In the genomic region with DNA sequence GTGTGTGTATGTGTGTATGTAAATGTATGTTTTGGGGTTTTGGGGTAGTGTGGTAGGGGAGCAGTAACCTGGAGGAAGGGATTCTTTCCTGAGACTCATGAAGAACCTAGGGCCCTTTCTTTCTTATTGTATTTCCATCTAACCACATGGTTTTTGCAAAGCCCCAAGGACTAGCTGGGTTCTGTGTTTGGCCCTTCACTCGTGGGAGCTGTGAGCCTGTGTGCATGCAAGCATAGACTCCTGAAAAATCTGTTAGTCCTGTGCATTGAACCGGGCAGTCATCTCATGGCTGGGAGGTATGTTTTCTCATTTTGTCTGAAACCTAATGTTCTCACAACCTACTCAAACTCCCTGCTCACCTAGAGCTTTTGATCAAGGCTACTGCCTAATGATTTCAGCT, we compare ENCODE assay signal across 28 cellular contexts.
"Had no signal": no experiment of that assay in that cellular context is flagged by ENCODE, and none has a peak within 500 bp of the region (broad histone marks: within the 10 kb centered on the region; RNA-seq: fewer than 3 reads in every experiment).

No MANE protein-coding gene starts in this region.

- H3K4me3 ChIP-seq: cardiac muscle cell, MG63, SK-N-MC had no signal

- ATAC-seq: activated T-cell treated with anti-CD3 and anti-CD28 coated beads, Interleukin-2, amount 50 U/mL, for 72 hours; Panc1; Right ventricle myocardium inferior; T-cell had no signal

- H3K36me3 Mint-ChIP-seq: activated naive CD4-positive, alpha-beta T cell treated with anti-CD3 and anti-CD28 coated beads, Interleukin-2, amount 10 ng/mL, durations not matched to agents 7 days and 5 days; activated naive CD8-positive, alpha-beta T cell treated with anti-CD3 and anti-CD28 coated beads for 36 hours; T-cell had no signal

- H3K9me3 ChIP-seq: MG63 had no signal

- DNase-seq: activated B cell treated with CpG ODN at 0.5 μM for 24 hours; activated CD4-positive, alpha-beta memory T cell treated with anti-CD3 and anti-CD28 coated beads, Interleukin-2, amount 10 ng/mL, durations not matched to agents 7 days and 5 days; activated CD4-positive, alpha-beta T cell treated with anti-CD3 and anti-CD28 coated beads for 1 hour; activated CD4-positive, alpha-beta T cell treated with anti-CD3 and anti-CD28 coated beads, Interleukin-2, amount 10 ng/mL, durations not matched to agents 24 days and 14 days; activated gamma-delta T cell treated with Interleukin-2 at 50 U/mL for 16 hours; activated naive CD4-positive, alpha-beta T cell treated with anti-CD3 and anti-CD28 coated beads, Interleukin-2, amount 10 ng/mL, durations not matched to agents 7 days and 5 days; activated naive CD8-positive, alpha-beta T cell treated with anti-CD3 and anti-CD28 coated beads for 36 hours; activated T-cell treated with anti-CD3 and anti-CD28 coated beads for 4 hours; activated T-cell treated with anti-CD3 and anti-CD28 coated beads, Interleukin-2, amount 50 U/mL, for 72 hours; brain microvascular endothelial cell; MG63; NCI-H1436 treated with DMSO at 0.1 percent for 48 hours; NCI-H1930; NCI-H2171; NCI-H226; NCI-H526; NCI-H82; NK-92 treated with Interleukin-12 subunit alpha and Interleukin-12 subunit beta, amount 100 ng/mL, for 24 hours; OCI-M1; RPMI8226; T-cell; T-helper 2 cell; T1000 had no signal

- H3K36me3 ChIP-seq: brain microvascular endothelial cell, cardiac muscle cell, MG63 had no signal

- H3K4me1 Mint-ChIP-seq: activated B cell treated with CpG ODN at 0.5 μM for 24 hours; activated CD4-positive, alpha-beta memory T cell treated with anti-CD3 and anti-CD28 coated beads, Interleukin-2, amount 10 ng/mL, durations not matched to agents 7 days and 5 days; activated CD4-positive, alpha-beta T cell treated with anti-CD3 and anti-CD28 coated beads, Interleukin-2, amount 10 ng/mL, durations not matched to agents 24 days and 14 days; activated naive CD4-positive, alpha-beta T cell treated with anti-CD3 and anti-CD28 coated beads, Interleukin-2, amount 10 ng/mL, durations not matched to agents 7 days and 5 days; activated naive CD8-positive, alpha-beta T cell treated with anti-CD3 and anti-CD28 coated beads for 36 hours; T-cell had no signal

- H3K4me3 Mint-ChIP-seq: activated B cell treated with CpG ODN at 0.5 μM for 24 hours; activated CD4-positive, alpha-beta memory T cell treated with anti-CD3 and anti-CD28 coated beads, Interleukin-2, amount 10 ng/mL, durations not matched to agents 7 days and 5 days; activated CD4-positive, alpha-beta T cell treated with anti-CD3 and anti-CD28 coated beads, Interleukin-2, amount 10 ng/mL, durations not matched to agents 24 days and 14 days; activated naive CD4-positive, alpha-beta T cell treated with anti-CD3 and anti-CD28 coated beads, Interleukin-2, amount 10 ng/mL, durations not matched to agents 7 days and 5 days; activated naive CD8-positive, alpha-beta T cell treated with anti-CD3 and anti-CD28 coated beads for 36 hours; activated T-cell treated with anti-CD3 and anti-CD28 coated beads, Interleukin-2, amount 50 U/mL, for 72 hours; T-cell had no signal

- H3K27me3 Mint-ChIP-seq: activated naive CD4-positive, alpha-beta T cell treated with anti-CD3 and anti-CD28 coated beads, Interleukin-2, amount 10 ng/mL, durations not matched to agents 7 days and 5 days had no signal

- H3K27me3 ChIP-seq: brain microvascular endothelial cell, cardiac muscle cell, MG63 had no signal

- H3K27ac Mint-ChIP-seq: activated B cell treated with CpG ODN at 0.5 μM for 24 hours; activated CD4-positive, alpha-beta memory T cell treated with anti-CD3 and anti-CD28 coated beads, Interleukin-2, amount 10 ng/mL, durations not matched to agents 7 days and 5 days; activated CD4-positive, alpha-beta T cell treated with anti-CD3 and anti-CD28 coated beads, Interleukin-2, amount 10 ng/mL, durations not matched to agents 24 days and 14 days; activated naive CD4-positive, alpha-beta T cell treated with anti-CD3 and anti-CD28 coated beads, Interleukin-2, amount 10 ng/mL, durations not matched to agents 7 days and 5 days; activated naive CD8-positive, alpha-beta T cell treated with anti-CD3 and anti-CD28 coated beads for 36 hours; activated T-cell treated with anti-CD3 and anti-CD28 coated beads, Interleukin-2, amount 50 U/mL, for 72 hours; activated T-helper 2 cell treated with anti-CD3 and anti-CD28 coated beads, Interferon-gamma antibody, Interleukin-2, Interleukin-4, amounts not matched to agents 10 μg/mL and 5 μg/mL and 100 μg/mL, durations not matched to agents 14 hours and 24 hours and 36 hours; T-cell had no signal

- H3K27ac ChIP-seq: brain microvascular endothelial cell, cardiac muscle cell, SK-N-MC had no signal

- H3K9me3 Mint-ChIP-seq: activated B cell treated with CpG ODN at 0.5 μM for 24 hours; activated CD4-positive, alpha-beta memory T cell treated with anti-CD3 and anti-CD28 coated beads, Interleukin-2, amount 10 ng/mL, durations not matched to agents 7 days and 5 days; activated CD4-positive, alpha-beta T cell treated with anti-CD3 and anti-CD28 coated beads, Interleukin-2, amount 10 ng/mL, durations not matched to agents 24 days and 14 days; activated naive CD4-positive, alpha-beta T cell treated with anti-CD3 and anti-CD28 coated beads, Interleukin-2, amount 10 ng/mL, durations not matched to agents 7 days and 5 days; activated naive CD8-positive, alpha-beta T cell treated with anti-CD3 and anti-CD28 coated beads for 36 hours; activated T-cell treated with anti-CD3 and anti-CD28 coated beads, Interleukin-2, amount 50 U/mL, for 72 hours; activated T-helper 2 cell treated with anti-CD3 and anti-CD28 coated beads, Interferon-gamma antibody, Interleukin-2, Interleukin-4, amounts not matched to agents 10 μg/mL and 5 μg/mL and 100 μg/mL, durations not matched to agents 14 hours and 24 hours and 36 hours; T-cell had no signal
